ENCODE assay signal across 22 cellular contexts in genomic region chrX:24471808-24472207, GRCh38. TPM values are rescaled to one million over a fixed set of nuclear protein-coding genes. Genes with fewer than 3 reads are reported as not detected.
DNase-seq lines count a peak whose midpoint lies in the region; ATAC-seq and TF ChIP-seq lines count a peak whose summit lies in the region.
"Had no signal": no experiment of that assay in that cellular context is flagged by ENCODE, and none has a peak within 500 bp of the region (broad histone marks: within the 10 kb centered on the region; RNA-seq: fewer than 3 reads in every experiment).

No MANE protein-coding gene starts in this region.

- POLR2A ChIA-PET in CD8-positive, alpha-beta memory T cell (lab: Charles Lee), result no interaction called here

- no peak for TF ChIP-seq CTCF in neutrophil (IDR thresholded peaks at IDR 0.05)

- H3K4me1 Mint-ChIP-seq in activated T-cell treated with anti-CD3 and anti-CD28 coated beads, Interleukin-2, amount 50 U/mL, for 72 hours (ENCODE audit: low read depth), result peaks cover 59% of the 10 kb centered on the region
- peaks cover 58 to 75% (median 75%) of the 10 kb centered on the region in 3 donors for H3K4me1 Mint-ChIP-seq in CD8-positive, alpha-beta memory T cell
- peaks cover 26% of the 10 kb centered on the region for H3K4me1 Mint-ChIP-seq in activated T-helper 17 cell treated with anti-CD3 and anti-CD28 coated beads, Interleukin-2, amount 50 U/mL, for 72 hours

- peaks cover 48% of the 10 kb centered on the region for H3K4me1 ChIP-seq in CD8-positive, alpha-beta memory T cell (ENCODE audit: insufficient read depth, low read length)
- H3K4me1 ChIP-seq in neutrophil (ENCODE audit: control insufficient read depth in 1 of 2, insufficient read depth in 1 of 2, low read depth in 1 of 2, low read length in 1 of 2), result peaks cover 27 to 29% of the 10 kb centered on the region in 2 experiments
- H3K4me1 ChIP-seq: breast epithelium, parathyroid adenoma, thyroid gland had no signal

- no peaks in the 10 kb centered on the region for H3K9me3 ChIP-seq in CD8-positive, alpha-beta memory T cell (ENCODE audit: low read length)
- H3K9me3 ChIP-seq in neutrophil, result no peaks in the 10 kb centered on the region
- H3K9me3 ChIP-seq: breast epithelium, thyroid gland had no signal

- H3K4me3 ChIP-seq in CD8-positive, alpha-beta memory T cell (ENCODE audit: low read length), result no peak overlapping the region
- H3K4me3 ChIP-seq in neutrophil (ENCODE audit: low read depth in 1 of 2, low read length in 1 of 2), result no peak overlapping the region
- H3K4me3 ChIP-seq: breast epithelium, coronary artery, thyroid gland had no signal

- H3K27me3 ChIP-seq in CD8-positive, alpha-beta memory T cell (ENCODE audit: insufficient read depth, low read length, poor library complexity, severe bottlenecking), result no peaks in the 10 kb centered on the region
- H3K27me3 ChIP-seq in neutrophil, result no peaks in the 10 kb centered on the region
- H3K27me3 ChIP-seq: thyroid gland had no signal

- no peak for DNase-seq in activated T-cell treated with anti-CD3 and anti-CD28 coated beads, Interleukin-2, amount 50 U/mL, for 72 hours
- no peak for DNase-seq in activated T-cell treated with anti-CD3 and anti-CD28 coated beads, Interleukin-2, amount 50 U/mL, for 1 hour
- DNase-seq in CD8-positive, alpha-beta memory T cell, result no peak
- DNase-seq in GM19238 (ENCODE audit: insufficient read length, low spot score) (no peak), amniotic stem cell (lab: John Stamatoyannopoulos, UW) (no peak), T-helper 9 cell (no peak)
- DNase-seq: COR-L47, DMS79 treated with DMSO at 0.1 percent for 48 hours, glutamatergic neuron, KG1, left colon, NCI-H1930, NCI-H226, NCI-H82, SIG-M5, thyroid gland had no signal

- peak overlapping the region; percentile 25 to 68 for H3K4me3 Mint-ChIP-seq in activated T-cell treated with anti-CD3 and anti-CD28 coated beads, Interleukin-2, amount 50 U/mL, for 72 hours
- H3K4me3 Mint-ChIP-seq in CD8-positive, alpha-beta memory T cell, result peak overlapping the region in 6 of 7 donors; percentile 0 to 39 (median 25)
- peak overlapping the region; percentile 77 for H3K4me3 Mint-ChIP-seq in activated T-helper 17 cell treated with anti-CD3 and anti-CD28 coated beads, Interleukin-2, amount 50 U/mL, for 72 hours
- H3K4me3 Mint-ChIP-seq: nephron had no signal

- peak overlapping the region; percentile 70 for H3K27ac Mint-ChIP-seq in activated T-cell treated with anti-CD3 and anti-CD28 coated beads, Interleukin-2, amount 50 U/mL, for 72 hours
- peak overlapping the region in 7 of 8 donors; percentile 6 to 83 (median 61) for H3K27ac Mint-ChIP-seq in CD8-positive, alpha-beta memory T cell
- peak overlapping the region; percentile 78 for H3K27ac Mint-ChIP-seq in activated T-helper 17 cell treated with anti-CD3 and anti-CD28 coated beads, Interleukin-2, amount 50 U/mL, for 72 hours

- no peak overlapping the region for H3K27ac ChIP-seq in CD8-positive, alpha-beta memory T cell (ENCODE audit: low read depth, low read length)
- peak overlapping the region; percentile 41 for H3K27ac ChIP-seq in neutrophil
- H3K27ac ChIP-seq: breast epithelium, coronary artery, parathyroid adenoma, thyroid gland had no signal

- H3K36me3 Mint-ChIP-seq in activated T-cell treated with anti-CD3 and anti-CD28 coated beads, Interleukin-2, amount 50 U/mL, for 72 hours (ENCODE audit: insufficient read depth in 2 of 2), result no peaks in the 10 kb centered on the region
- H3K36me3 Mint-ChIP-seq in CD8-positive, alpha-beta memory T cell, result peaks cover 0 to 1% (median 0%) of the 10 kb centered on the region in 3 donors
- peaks cover 31% of the 10 kb centered on the region for H3K36me3 Mint-ChIP-seq in activated T-helper 17 cell treated with anti-CD3 and anti-CD28 coated beads, Interleukin-2, amount 50 U/mL, for 72 hours (ENCODE audit: low read depth)

- no peaks in the 10 kb centered on the region for H3K27me3 Mint-ChIP-seq in activated T-cell treated with anti-CD3 and anti-CD28 coated beads, Interleukin-2, amount 50 U/mL, for 72 hours (ENCODE audit: low read depth)
- peaks cover 0 to 2% of the 10 kb centered on the region in 2 donors for H3K27me3 Mint-ChIP-seq in CD8-positive, alpha-beta memory T cell
- H3K27me3 Mint-ChIP-seq in activated T-helper 17 cell treated with anti-CD3 and anti-CD28 coated beads, Interleukin-2, amount 50 U/mL, for 72 hours, result no peaks in the 10 kb centered on the region

- H3K9me3 Mint-ChIP-seq in activated T-cell treated with anti-CD3 and anti-CD28 coated beads, Interleukin-2, amount 50 U/mL, for 72 hours, result no peaks in the 10 kb centered on the region
- no peaks in the 10 kb centered on the region for H3K9me3 Mint-ChIP-seq in CD8-positive, alpha-beta memory T cell
- no peaks in the 10 kb centered on the region for H3K9me3 Mint-ChIP-seq in activated T-helper 17 cell treated with anti-CD3 and anti-CD28 coated beads, Interleukin-2, amount 50 U/mL, for 72 hours
- H3K9me3 Mint-ChIP-seq: nephron had no signal

- H3K36me3 ChIP-seq in CD8-positive, alpha-beta memory T cell (ENCODE audit: insufficient read depth, low read length), result no peaks in the 10 kb centered on the region
- H3K36me3 ChIP-seq in neutrophil, result no peaks in the 10 kb centered on the region
- H3K36me3 ChIP-seq: breast epithelium, thyroid gland had no signal

- ATAC-seq in activated T-cell treated with anti-CD3 and anti-CD28 coated beads, Interleukin-2, amount 50 U/mL, for 72 hours (replicated peaks in 1 of 2), result no peak
- ATAC-seq in activated T-helper 17 cell treated with anti-CD3 and anti-CD28 coated beads, Interleukin-2, amount 50 U/mL, for 72 hours (replicated peaks), result peak; percentile 68
- ATAC-seq: left colon had no signal

- CTCF ChIA-PET in CD8-positive, alpha-beta memory T cell (lab: Charles Lee), result no interaction called here

RNA-seq across cellular contexts. Expression of gene PDK3, which starts 6.7 kb away (rescaled TPM):
- 10 to 100 TPM; 26.0 to 31.7 TPM for total RNA-seq in activated T-cell treated with anti-CD3 and anti-CD28 coated beads, Interleukin-2, amount 50 U/mL, for 72 hours
- 10 to 100 TPM; 26.0 to 26.4 TPM for total RNA-seq in CD8-positive, alpha-beta memory T cell
- polyA plus RNA-seq in CD8-positive, alpha-beta memory T cell, result 48.3 TPM
- 10 to 100 TPM; 45.1 to 82.3 TPM for total RNA-seq in activated T-helper 17 cell treated with anti-CD3 and anti-CD28 coated beads, Interleukin-2, amount 50 U/mL, for 72 hours

Comparison
In these comparisons a context has a peak if more than half of its experiments do, and no peak if none do; other contexts are left out.
1. H3K4me3 Mint-ChIP-seq: peak in every context shown above with its lines; median percentile 77 in activated T-helper 17 cell treated with anti-CD3 and anti-CD28 coated beads, Interleukin-2, amount 50 U/mL, for 72 hours; 46 in activated T-cell treated with anti-CD3 and anti-CD28 coated beads, Interleukin-2, amount 50 U/mL, for 72 hours; 25 in CD8-positive, alpha-beta memory T cell.